Comparison of ENCODE assay signal across 1 cellular context in the genomic region with DNA sequence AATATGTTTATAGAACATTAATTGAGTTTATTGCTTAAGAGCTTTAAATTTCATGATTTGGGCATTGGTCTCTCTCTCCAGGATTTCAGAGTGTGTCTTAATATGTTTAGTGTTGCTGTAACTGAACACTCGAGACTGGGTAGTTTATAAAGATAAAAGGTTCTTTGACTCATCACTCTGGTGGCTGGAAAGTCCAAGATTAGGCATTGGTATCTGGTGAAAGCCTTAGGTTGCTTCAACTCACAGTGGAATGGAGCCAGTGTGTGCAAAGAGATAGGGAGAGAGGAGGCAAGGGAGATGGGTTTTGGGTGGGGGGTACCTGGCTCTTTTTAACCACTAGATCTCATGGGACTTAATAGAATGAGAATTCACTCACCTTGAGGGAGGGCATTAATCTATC.
A peak's percentile ranks its signal among the peaks of the same experiment; 100 is the strongest.
TF ChIP-seq lines count a peak whose summit lies in the region.

No MANE protein-coding gene starts in this region.

TF ChIP-seq in K562, 482 proteins besides CTCF, POLR2A, EP300 and RAD21 (continued from another document and continues in another):
- TF ChIP-seq, protein P1, sequence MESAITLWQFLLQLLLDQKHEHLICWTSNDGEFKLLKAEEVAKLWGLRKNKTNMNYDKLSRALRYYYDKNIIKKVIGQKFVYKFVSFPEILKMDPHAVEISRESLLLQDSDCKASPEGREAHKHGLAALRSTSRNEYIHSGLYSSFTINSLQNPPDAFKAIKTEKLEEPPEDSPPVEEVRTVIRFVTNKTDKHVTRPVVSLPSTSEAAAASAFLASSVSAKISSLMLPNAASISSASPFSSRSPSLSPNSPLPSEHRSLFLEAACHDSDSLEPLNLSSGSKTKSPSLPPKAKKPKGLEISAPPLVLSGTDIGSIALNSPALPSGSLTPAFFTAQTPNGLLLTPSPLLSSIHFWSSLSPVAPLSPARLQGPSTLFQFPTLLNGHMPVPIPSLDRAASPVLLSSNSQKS (CRISPR knock-in tag; IDR thresholded peaks at IDR 0.05) = no peak
- TF ChIP-seq NR1H2 (CRISPR knock-in tag; IDR thresholded peaks at IDR 0.05) (no peak), SMC3 (conservative IDR thresholded peaks at IDR 0.05; ENCODE audit: insufficient read depth, low read depth, low read length) (0 out of 2 replicates have a peak, but pooled peaks have one; percentile 13), ZNF316 (IDR thresholded peaks at IDR 0.05) (no peak), WHSC1 (IDR thresholded peaks at IDR 0.05; ENCODE audit: low read length) (no peak), SPI1 (IDR thresholded peaks at IDR 0.05; ENCODE audit: borderline replicate concordance, low read depth, low read length) (no peak), NRF1 (conservative IDR thresholded peaks at IDR 0.05 in 1 of 2, IDR thresholded peaks at IDR 0.05 in 1 of 2) (no peak), TRIM28 (IDR thresholded peaks at IDR 0.05) (0 out of 2 replicates have a peak, but pooled peaks have one; percentile 66), GATA2 (CRISPR knock-in tag; IDR thresholded peaks at IDR 0.05) (peak; percentile 77; the same call in 1 of the 2 replicates), CBFA2T2 (conservative IDR thresholded peaks at IDR 0.05) (peak; percentile 95), ZKSCAN3 (CRISPR knock-in tag; IDR thresholded peaks at IDR 0.05) (no peak), CEBPB (tag; IDR thresholded peaks at IDR 0.05) (peak; percentile 79), CCNT2 (IDR thresholded peaks at IDR 0.05; ENCODE audit: borderline replicate concordance, extremely low read depth, insufficient read length, low read depth, low read length) (peak; percentile 30), TCF7 (IDR thresholded peaks at IDR 0.05; ENCODE audit: borderline replicate concordance) (peak; percentile 45; the same call in 1 of the 2 replicates), RNF2 (IDR thresholded peaks at IDR 0.05) (no peak), DPF2 (IDR thresholded peaks at IDR 0.05) (peak; percentile 96), NCOR1 (IDR thresholded peaks at IDR 0.05) (peak; percentile 93), CBFB (CRISPR knock-in tag; IDR thresholded peaks at IDR 0.05) (no peak), REST (CRISPR knock-in tag; IDR thresholded peaks at IDR 0.05; ENCODE audit: low read depth) (no peak), CREM (IDR thresholded peaks at IDR 0.05; ENCODE audit: low read depth) (peak; percentile 43; the same call in 1 of the 2 replicates), GATAD2A (IDR thresholded peaks at IDR 0.05) (no peak), HMBOX1 (IDR thresholded peaks at IDR 0.05) (peak; percentile 74), CXXC5 (CRISPR knock-in tag; IDR thresholded peaks at IDR 0.05) (0 out of 2 replicates have a peak, but pooled peaks have one; percentile 25), CBFA2T3 (IDR thresholded peaks at IDR 0.05) (peak; percentile 97), THRAP3 (IDR thresholded peaks at IDR 0.05; ENCODE audit: borderline replicate concordance) (no peak), RB1 (IDR thresholded peaks at IDR 0.05; ENCODE audit: low read depth) (no peak), STAT5B (CRISPR knock-in tag; IDR thresholded peaks at IDR 0.05) (no peak), TFE3 (CRISPR knock-in tag; IDR thresholded peaks at IDR 0.05) (no peak), ZNF253 (CRISPR knock-in tag; conservative IDR thresholded peaks at IDR 0.05) (no peak), TCFL5 (CRISPR knock-in tag; conservative IDR thresholded peaks at IDR 0.05) (no peak), IRF1 (CRISPR knock-in tag; IDR thresholded peaks at IDR 0.05; ENCODE audit: borderline replicate concordance) (no peak), CBX3 (IDR thresholded peaks at IDR 0.05; ENCODE audit: borderline replicate concordance in 1 of 2, low read length in 2 of 2) (peak in 1 of 2 experiments; percentile 84; a peak in 1 of 3 replicates), ARNT (IDR thresholded peaks at IDR 0.05) (peak; percentile 60 to 84; a peak in 1 of 4 replicates), SMARCE1 (IDR thresholded peaks at IDR 0.05) (peak; percentile 88), TBL1XR1 (IDR thresholded peaks at IDR 0.05; ENCODE audit: low read length in 2 of 2) (peak in 1 of 2 experiments; percentile 29; a peak in 1 of 4 replicates), KLF16 (IDR thresholded peaks at IDR 0.05) (peak; percentile 74; the same call in 1 of the 2 replicates), PHB2 (IDR thresholded peaks at IDR 0.05; ENCODE audit: low read depth) (peak; percentile 77; the same call in 1 of the 2 replicates), MTA1 (IDR thresholded peaks at IDR 0.05; ENCODE audit: borderline replicate concordance) (no peak), SRSF1 (IDR thresholded peaks at IDR 0.05; ENCODE audit: low read depth, low read length) (no peak), ZNF124 (CRISPR knock-in tag; IDR thresholded peaks at IDR 0.05) (no peak), BCOR (IDR thresholded peaks at IDR 0.05) (peak; percentile 56; the same call in 1 of the 2 replicates), LCOR (CRISPR knock-in tag; IDR thresholded peaks at IDR 0.05) (no peak), CSDE1 (IDR thresholded peaks at IDR 0.05) (no peak), JUN (IDR thresholded peaks at IDR 0.05; ENCODE audit: borderline replicate concordance, low read depth, low read length) (peak; percentile 35; the same call in 1 of the 2 replicates), JUN (CRISPR knock-in tag; IDR thresholded peaks at IDR 0.05; ENCODE audit: borderline replicate concordance) (no peak), ZNF140 (CRISPR knock-in tag; IDR thresholded peaks at IDR 0.05) (no peak), NCOA2 (IDR thresholded peaks at IDR 0.05; ENCODE audit: partially characterized antibody in 2 of 2) (peak; percentile 31 to 42), ZNF23 (CRISPR knock-in tag; IDR thresholded peaks at IDR 0.05) (no peak), CEBPG (CRISPR knock-in tag; IDR thresholded peaks at IDR 0.05) (no peak), CEBPG (tag; conservative IDR thresholded peaks at IDR 0.05 in 1 of 2, IDR thresholded peaks at IDR 0.05 in 1 of 2) (peak in 1 of 2 experiments; percentile 38; a peak in 1 of 4 replicates), SMAD2 (IDR thresholded peaks at IDR 0.05; ENCODE audit: low read depth, low read length) (no peak), SMAD4 (CRISPR knock-in tag; conservative IDR thresholded peaks at IDR 0.05) (peak; percentile 41; the same call in 1 of the 2 replicates), MIER1 (IDR thresholded peaks at IDR 0.05; ENCODE audit: low read depth) (peak; percentile 43; the same call in 1 of the 2 replicates), NFE2L1 (tag; IDR thresholded peaks at IDR 0.05; ENCODE audit: borderline replicate concordance, low read depth) (no peak), ZBTB9 (CRISPR knock-in tag; IDR thresholded peaks at IDR 0.05) (no peak), MCM7 (IDR thresholded peaks at IDR 0.05) (no peak), POLR2AphosphoS2 (IDR thresholded peaks at IDR 0.05; ENCODE audit: low read length) (no peak), ZNF143 (CRISPR knock-in tag; IDR thresholded peaks at IDR 0.05) (no peak), NR2C1 (IDR thresholded peaks at IDR 0.05) (no peak), NR2C1 (tag; IDR thresholded peaks at IDR 0.05) (0 out of 2 replicates have a peak, but pooled peaks have one; percentile 32)
- TF ChIP-seq, protein P2, sequence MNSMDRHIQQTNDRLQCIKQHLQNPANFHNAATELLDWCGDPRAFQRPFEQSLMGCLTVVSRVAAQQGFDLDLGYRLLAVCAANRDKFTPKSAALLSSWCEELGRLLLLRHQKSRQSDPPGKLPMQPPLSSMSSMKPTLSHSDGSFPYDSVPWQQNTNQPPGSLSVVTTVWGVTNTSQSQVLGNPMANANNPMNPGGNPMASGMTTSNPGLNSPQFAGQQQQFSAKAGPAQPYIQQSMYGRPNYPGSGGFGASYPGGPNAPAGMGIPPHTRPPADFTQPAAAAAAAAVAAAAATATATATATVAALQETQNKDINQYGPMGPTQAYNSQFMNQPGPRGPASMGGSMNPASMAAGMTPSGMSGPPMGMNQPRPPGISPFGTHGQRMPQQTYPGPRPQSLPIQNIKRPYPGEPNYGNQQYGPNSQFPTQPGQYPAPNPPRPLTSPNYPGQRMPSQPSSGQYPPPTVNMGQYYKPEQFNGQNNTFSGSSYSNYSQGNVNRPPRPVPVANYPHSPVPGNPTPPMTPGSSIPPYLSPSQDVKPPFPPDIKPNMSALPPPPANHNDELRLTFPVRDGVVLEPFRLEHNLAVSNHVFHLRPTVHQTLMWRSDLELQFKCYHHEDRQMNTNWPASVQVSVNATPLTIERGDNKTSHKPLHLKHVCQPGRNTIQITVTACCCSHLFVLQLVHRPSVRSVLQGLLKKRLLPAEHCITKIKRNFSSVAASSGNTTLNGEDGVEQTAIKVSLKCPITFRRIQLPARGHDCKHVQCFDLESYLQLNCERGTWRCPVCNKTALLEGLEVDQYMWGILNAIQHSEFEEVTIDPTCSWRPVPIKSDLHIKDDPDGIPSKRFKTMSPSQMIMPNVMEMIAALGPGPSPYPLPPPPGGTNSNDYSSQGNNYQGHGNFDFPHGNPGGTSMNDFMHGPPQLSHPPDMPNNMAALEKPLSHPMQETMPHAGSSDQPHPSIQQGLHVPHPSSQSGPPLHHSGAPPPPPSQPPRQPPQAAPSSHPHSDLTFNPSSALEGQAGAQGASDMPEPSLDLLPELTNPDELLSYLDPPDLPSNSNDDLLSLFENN (IDR thresholded peaks at IDR 0.05; ENCODE audit: low read depth in 2 of 2, low read length in 2 of 2) = peak in 1 of 2 experiments; percentile 73; a peak in 1 of 4 replicates
- TF ChIP-seq, protein P3, sequence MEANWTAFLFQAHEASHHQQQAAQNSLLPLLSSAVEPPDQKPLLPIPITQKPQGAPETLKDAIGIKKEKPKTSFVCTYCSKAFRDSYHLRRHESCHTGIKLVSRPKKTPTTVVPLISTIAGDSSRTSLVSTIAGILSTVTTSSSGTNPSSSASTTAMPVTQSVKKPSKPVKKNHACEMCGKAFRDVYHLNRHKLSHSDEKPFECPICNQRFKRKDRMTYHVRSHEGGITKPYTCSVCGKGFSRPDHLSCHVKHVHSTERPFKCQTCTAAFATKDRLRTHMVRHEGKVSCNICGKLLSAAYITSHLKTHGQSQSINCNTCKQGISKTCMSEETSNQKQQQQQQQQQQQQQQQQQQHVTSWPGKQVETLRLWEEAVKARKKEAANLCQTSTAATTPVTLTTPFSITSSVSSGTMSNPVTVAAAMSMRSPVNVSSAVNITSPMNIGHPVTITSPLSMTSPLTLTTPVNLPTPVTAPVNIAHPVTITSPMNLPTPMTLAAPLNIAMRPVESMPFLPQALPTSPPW (CRISPR knock-in tag; IDR thresholded peaks at IDR 0.05) = peak; percentile 6; the same call in 1 of the 2 replicates
